5 cellular contexts compared by ENCODE assay signal in the genomic region with DNA sequence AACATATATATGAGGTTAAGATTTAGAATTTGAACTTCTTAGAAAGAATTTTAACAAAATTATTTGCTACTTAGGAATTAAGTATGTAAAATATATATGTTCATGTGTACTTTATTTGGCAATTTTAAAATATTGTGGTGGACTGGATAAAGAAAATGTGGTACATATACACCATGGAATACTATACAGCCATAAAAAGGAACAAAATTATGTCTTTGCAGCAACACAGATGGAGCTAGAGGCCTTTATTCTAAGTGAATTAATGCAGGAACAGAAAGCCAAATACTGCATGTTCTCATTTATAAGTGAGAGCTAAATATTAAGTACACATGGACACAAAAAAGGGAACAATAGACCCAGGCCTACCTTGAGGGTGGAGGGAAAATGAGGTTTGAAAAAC.
"Had no signal": no experiment of that assay in that cellular context is flagged by ENCODE, and none has a peak within 500 bp of the region (broad histone marks: within the 10 kb centered on the region; RNA-seq: fewer than 3 reads in every experiment).

No MANE protein-coding gene starts in this region.

- DNase-seq: IMR-90, KBM-7 had no signal

- H3K4me3 ChIP-seq: K562 had no signal

- H3K27ac ChIP-seq: HL-60 had no signal

- ATAC-seq: HepG2, K562 had no signal
